In genomic region chr5:15344954-15345353, GRCh38 we compare ENCODE assay signal across 20 cellular contexts.
DNase-seq lines count a peak whose midpoint lies in the region; ATAC-seq, FAIRE-seq and TF ChIP-seq lines count a peak whose summit lies in the region.
"Had no signal": no experiment of that assay in that cellular context is flagged by ENCODE, and none has a peak within 500 bp of the region (broad histone marks: within the 10 kb centered on the region; RNA-seq: fewer than 3 reads in every experiment).

No MANE protein-coding gene starts in this region.

- no peak for FAIRE-seq in HepG2 (lab: Jason Lieb, UNC)
- FAIRE-seq: A549, D721Med, G401.6, GM12891, GM19239 had no signal

- H3K36me3 ChIP-seq in SK-N-MC (ENCODE audit: insufficient read depth, low read length) (no peaks in the 10 kb centered on the region), HepG2 (replicated peaks in 1 of 2; ENCODE audit: control insufficient read depth in 1 of 2, insufficient read depth in 2 of 2, low read length in 2 of 2) (no peaks in the 10 kb centered on the region), right lobe of liver (no peaks in the 10 kb centered on the region)
- H3K36me3 ChIP-seq: BLaER1 treated with 17β-estradiol and CSF1 and Interleukin-3, amounts not matched to agents 10 nM and 100 nM had no signal

- intact Hi-C loops in HepG2 (cut with micrococcal nuclease; ENCODE audit: unreplicated experiment): no loop called here
- intact Hi-C loops in right lobe of liver (cut with DNase I): no loop called here

- no peak overlapping the region for H3K4me3 ChIP-seq in SK-N-MC
- no peak overlapping the region for H3K4me3 ChIP-seq in HepG2 (replicated peaks in 1 of 3; ENCODE audit: insufficient read depth in 1 of 3, low read depth in 2 of 3, low read length in 3 of 3)
- no peak overlapping the region for H3K4me3 ChIP-seq in right lobe of liver
- H3K4me3 ChIP-seq: A549; BLaER1 treated with 17β-estradiol and CSF1 and Interleukin-3, amounts not matched to agents 10 nM and 100 nM had no signal

- H3K4me2 ChIP-seq in HepG2 (ENCODE audit: low read depth, low read length): no peak overlapping the region
- H3K4me2 ChIP-seq: A549 had no signal

- H2AFZ ChIP-seq in HepG2 (ENCODE audit: low read length): no peak overlapping the region

- 7% methylated on average over 2 of the region's 2 CpGs for WGBS in HepG2 (ENCODE audit: low lambda C conversion rate)
- WGBS in right lobe of liver (ENCODE audit: insufficient coverage, low coverage, low lambda C conversion rate, missing lambda C conversion rate): 14% methylated on average over 2 of the region's 2 CpGs

- no peaks in the 10 kb centered on the region for H3K27me3 ChIP-seq in HepG2 (ENCODE audit: control insufficient read depth in 1 of 2, insufficient read depth in 2 of 2, low read length in 2 of 2)
- no peaks in the 10 kb centered on the region for H3K27me3 ChIP-seq in right lobe of liver
- H3K27me3 ChIP-seq: BLaER1 treated with 17β-estradiol and CSF1 and Interleukin-3, amounts not matched to agents 10 nM and 100 nM had no signal

- POLR2A ChIA-PET in HepG2 (lab: Yijun Ruan, JAX): no interaction called here

- TF ChIP-seq POLR2A in HepG2 (IDR thresholded peaks at IDR 0.05; ENCODE audit: insufficient read depth in 1 of 2, low read depth in 2 of 2, low read length in 2 of 2): no peak
- TF ChIP-seq POLR2A in right lobe of liver (IDR thresholded peaks at IDR 0.05): no peak

- ATAC-seq in HepG2: no peak
- peak; percentile 36 to 81 (median 69) for ATAC-seq in right lobe of liver
- ATAC-seq in HG03460 (IDR thresholded peaks at IDR 0.05; ENCODE audit: unreplicated experiment): no peak
- ATAC-seq: A549; CD8-positive, alpha-beta T cell had no signal

- BruUV-seq in HepG2 (replicated peaks; lab: Mats Ljungman, UMichigan): no TSS peak

- TF ChIP-seq CTCF in HepG2 (CRISPR knock-in tag; IDR thresholded peaks at IDR 0.05): no peak
- TF ChIP-seq CTCF in right lobe of liver (IDR thresholded peaks at IDR 0.05): no peak

- H3K27ac ChIP-seq in SK-N-MC (peak overlapping the region; percentile 25; the same call in 1 of the 2 replicates), HepG2 (ENCODE audit: extremely low read length, insufficient read depth, low read length) (no peak overlapping the region), right lobe of liver (no peak overlapping the region)
- H3K27ac ChIP-seq: 22Rv1; A549; BLaER1 treated with 17β-estradiol and CSF1 and Interleukin-3, amounts not matched to agents 10 nM and 100 nM; C4-2B had no signal

- in situ Hi-C loops in HepG2 (cut with HindIII; ENCODE audit: extremely low pct_ligation_motif_present, low pct_unique_long_range_greater_than_20kb): no loop called here

- H3K4me1 ChIP-seq in HepG2 (ENCODE audit: insufficient read depth, low read length): no peaks in the 10 kb centered on the region
- peaks cover 0 to 5% (median 2%) of the 10 kb centered on the region in 4 donors for H3K4me1 ChIP-seq in right lobe of liver
- H3K4me1 ChIP-seq: A549, Caco-2 had no signal

- CTCF ChIA-PET in HepG2 (lab: Yijun Ruan, JAX; ENCODE audit: low intra/inter-chr PET ratio, low total read pairs): no interaction called here

- H3K9me3 ChIP-seq in SK-N-MC (ENCODE audit: low read depth, low read length): no peaks in the 10 kb centered on the region
- no peaks in the 10 kb centered on the region for H3K9me3 ChIP-seq in HepG2 (ENCODE audit: low read length)
- H3K9me3 ChIP-seq in right lobe of liver: no peaks in the 10 kb centered on the region
- H3K9me3 ChIP-seq: A549, Caco-2 had no signal

- no peaks in the 10 kb centered on the region for H3K79me2 ChIP-seq in HepG2 (ENCODE audit: insufficient read depth, low read length)

- TF ChIP-seq EP300 in HepG2 (IDR thresholded peaks at IDR 0.05; ENCODE audit: low read depth in 2 of 2, low read length in 2 of 2): no peak
- TF ChIP-seq EP300 in HepG2 (CRISPR knock-in tag; IDR thresholded peaks at IDR 0.05; ENCODE audit: borderline replicate concordance): no peak

- no peaks in the 10 kb centered on the region for H4K20me1 ChIP-seq in HepG2 (ENCODE audit: insufficient read depth, low read length)
- H4K20me1 ChIP-seq: BLaER1 treated with 17β-estradiol and CSF1 and Interleukin-3, amounts not matched to agents 10 nM and 100 nM had no signal

- H3K9ac ChIP-seq in SK-N-MC (ENCODE audit: insufficient read length): no peak overlapping the region
- H3K9ac ChIP-seq in HepG2 (ENCODE audit: insufficient read depth, low read depth, low read length): no peak overlapping the region
- H3K9ac ChIP-seq: BLaER1 treated with 17β-estradiol and CSF1 and Interleukin-3, amounts not matched to agents 10 nM and 100 nM had no signal

- TF ChIP-seq RAD21 in HepG2 (CRISPR knock-in tag; IDR thresholded peaks at IDR 0.05): no peak

- DNase-seq in SK-N-MC (ENCODE audit: low read depth, low spot score) (no peak), HepG2 (ENCODE audit: low spot score) (no peak), right lobe of liver (no peak), NCI-H774 (lab: John Stamatoyannopoulos, UW) (no peak)
- DNase-seq: AML-193; Caco-2; Calu3; CD4-positive, alpha-beta T cell; CD8-positive, alpha-beta T cell; DMS79 treated with DMSO at 0.1 percent for 48 hours; GF-D8 had no signal

TF ChIP-seq in HepG2, 621 proteins besides CTCF, POLR2A, EP300 and RAD21:
- TF ChIP-seq MAFK (conservative IDR thresholded peaks at IDR 0.05 in 1 of 2, IDR thresholded peaks at IDR 0.05 in 1 of 2; ENCODE audit: low read length in 2 of 2): peak; percentile 47 to 51; a peak in 3 of 4 replicates
- TF ChIP-seq SKI (IDR thresholded peaks at IDR 0.05; ENCODE audit: partially characterized antibody): no peak

Comparison
In these comparisons a context has a peak if more than half of its experiments do, and no peak if none do; other contexts are left out.
1. ATAC-seq: peak in right lobe of liver (4 of 4); none in HepG2 (single experiment) and HG03460 (single experiment).